18 cellular contexts compared by ENCODE assay signal in the genomic region with DNA sequence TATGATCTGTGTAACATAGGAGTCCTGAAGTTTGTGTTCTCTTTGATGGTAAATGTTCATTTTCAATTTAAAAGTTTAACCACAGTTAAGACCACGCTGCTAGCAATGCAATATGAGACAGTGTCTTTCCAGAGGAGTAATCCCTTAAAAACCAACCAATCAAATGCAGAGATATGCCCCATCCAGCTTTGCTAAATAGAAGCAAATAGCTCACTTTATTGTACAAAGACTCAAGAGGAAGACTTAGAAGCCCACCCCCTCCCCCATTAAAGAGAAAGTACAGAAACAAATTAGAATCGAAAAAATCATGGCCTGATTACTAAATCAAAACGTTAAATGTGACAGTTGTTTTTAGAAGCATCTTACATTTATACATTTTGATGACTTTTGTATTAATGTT. TPM values are rescaled to one million over a fixed set of nuclear protein-coding genes. Genes with fewer than 3 reads are reported as not detected.
DNase-seq lines count a peak whose midpoint lies in the region; ATAC-seq and TF ChIP-seq lines count a peak whose summit lies in the region.
"Had no signal": no experiment of that assay in that cellular context is flagged by ENCODE, and none has a peak within 500 bp of the region (broad histone marks: within the 10 kb centered on the region; RNA-seq: fewer than 3 reads in every experiment).

No MANE protein-coding gene starts in this region.

- H3K9ac ChIP-seq in endocrine pancreas (ENCODE audit: control insufficient read depth, insufficient read depth, low read length), result no peak overlapping the region

- H3K27me3 Mint-ChIP-seq in activated naive CD4-positive, alpha-beta T cell treated with anti-CD3 and anti-CD28 coated beads, Interleukin-2, amount 50 U/mL, for 24 hours, result no peaks in the 10 kb centered on the region
- H3K27me3 Mint-ChIP-seq in stimulated activated naive CD8-positive, alpha-beta T cell treated with anti-CD3 and anti-CD28 coated beads, Interleukin-15, amount 100 ng/mL, for 72 hours, result peaks cover 7% of the 10 kb centered on the region
- no peaks in the 10 kb centered on the region for H3K27me3 Mint-ChIP-seq in activated CD4-positive, alpha-beta memory T cell treated with anti-CD3 and anti-CD28 coated beads for 36 hours
- H3K27me3 Mint-ChIP-seq in mesothelial cell of epicardium (ENCODE audit: low read depth), result no peaks in the 10 kb centered on the region
- H3K27me3 Mint-ChIP-seq: naive B cell had no signal

- no peaks in the 10 kb centered on the region for H3K9me3 ChIP-seq in endocrine pancreas (ENCODE audit: control insufficient read depth, low read length)
- H3K9me3 ChIP-seq: esophagus muscularis mucosa, heart right ventricle had no signal

- H3K27ac Mint-ChIP-seq in activated naive CD4-positive, alpha-beta T cell treated with anti-CD3 and anti-CD28 coated beads, Interleukin-2, amount 50 U/mL, for 24 hours, result no peak overlapping the region
- H3K27ac Mint-ChIP-seq in stimulated activated naive CD8-positive, alpha-beta T cell treated with anti-CD3 and anti-CD28 coated beads, Interleukin-15, amount 100 ng/mL, for 72 hours, result no peak overlapping the region
- no peak overlapping the region for H3K27ac Mint-ChIP-seq in activated CD4-positive, alpha-beta memory T cell treated with anti-CD3 and anti-CD28 coated beads for 36 hours
- H3K27ac Mint-ChIP-seq in mesothelial cell of epicardium, result no peak overlapping the region

- H3K9me3 Mint-ChIP-seq in activated naive CD4-positive, alpha-beta T cell treated with anti-CD3 and anti-CD28 coated beads, Interleukin-2, amount 50 U/mL, for 24 hours, result no peaks in the 10 kb centered on the region
- H3K9me3 Mint-ChIP-seq in stimulated activated naive CD8-positive, alpha-beta T cell treated with anti-CD3 and anti-CD28 coated beads, Interleukin-15, amount 100 ng/mL, for 72 hours, result no peaks in the 10 kb centered on the region
- no peaks in the 10 kb centered on the region for H3K9me3 Mint-ChIP-seq in activated CD4-positive, alpha-beta memory T cell treated with anti-CD3 and anti-CD28 coated beads for 36 hours
- H3K9me3 Mint-ChIP-seq in mesothelial cell of epicardium, result no peaks in the 10 kb centered on the region

- H3K4me1 Mint-ChIP-seq in activated naive CD4-positive, alpha-beta T cell treated with anti-CD3 and anti-CD28 coated beads, Interleukin-2, amount 50 U/mL, for 24 hours, result peaks cover 22% of the 10 kb centered on the region
- H3K4me1 Mint-ChIP-seq in stimulated activated naive CD8-positive, alpha-beta T cell treated with anti-CD3 and anti-CD28 coated beads, Interleukin-15, amount 100 ng/mL, for 72 hours, result peaks cover 13% of the 10 kb centered on the region
- peaks cover 18% of the 10 kb centered on the region for H3K4me1 Mint-ChIP-seq in activated CD4-positive, alpha-beta memory T cell treated with anti-CD3 and anti-CD28 coated beads for 36 hours (ENCODE audit: low read depth)
- peaks cover 18% of the 10 kb centered on the region for H3K4me1 Mint-ChIP-seq in mesothelial cell of epicardium

- H3K4me3 Mint-ChIP-seq in activated naive CD4-positive, alpha-beta T cell treated with anti-CD3 and anti-CD28 coated beads, Interleukin-2, amount 50 U/mL, for 24 hours, result peak overlapping the region; percentile 30
- peak overlapping the region; percentile 31 to 99 for H3K4me3 Mint-ChIP-seq in stimulated activated naive CD8-positive, alpha-beta T cell treated with anti-CD3 and anti-CD28 coated beads, Interleukin-15, amount 100 ng/mL, for 72 hours
- no peak overlapping the region for H3K4me3 Mint-ChIP-seq in activated CD4-positive, alpha-beta memory T cell treated with anti-CD3 and anti-CD28 coated beads for 36 hours
- no peak overlapping the region for H3K4me3 Mint-ChIP-seq in mesothelial cell of epicardium

- no peak for ATAC-seq in stimulated activated naive CD8-positive, alpha-beta T cell treated with anti-CD3 and anti-CD28 coated beads, Interleukin-15, amount 100 ng/mL, for 72 hours
- ATAC-seq: heart right ventricle had no signal

- peaks cover 7% of the 10 kb centered on the region for H3K4me1 ChIP-seq in endocrine pancreas (ENCODE audit: control insufficient read depth, insufficient read depth, low read length)

- no peak for DNase-seq in activated naive CD4-positive, alpha-beta T cell treated with anti-CD3 and anti-CD28 coated beads, Interleukin-2, amount 50 U/mL, for 16 hours
- DNase-seq in NCI-H82 (lab: John Stamatoyannopoulos, UW) (peak; percentile 62), DMS53 (lab: John Stamatoyannopoulos, UW) (no peak), mesothelial cell of epicardium (ENCODE audit: low spot score in 2 of 2, unreplicated experiment in 2 of 2) (no peak)
- no peak for DNase-seq in stimulated activated naive CD8-positive, alpha-beta T cell treated with anti-CD3 and anti-CD28 coated beads, Interleukin-15, amount 100 ng/mL, for 72 hours
- DNase-seq in activated CD4-positive, alpha-beta memory T cell treated with anti-CD3 and anti-CD28 coated beads for 36 hours, result no peak
- DNase-seq: activated CD4-positive, alpha-beta T cell treated with anti-CD3 and anti-CD28 coated beads for 1 hour; anterior cingulate cortex; cortex of kidney; DMS153; heart right ventricle; left colon; naive B cell; NCI-H1694 treated with DMSO at 0.1 percent for 48 hours; stimulated activated naive CD4-positive, alpha-beta T cell had no signal

- no peaks in the 10 kb centered on the region for H3K36me3 Mint-ChIP-seq in activated naive CD4-positive, alpha-beta T cell treated with anti-CD3 and anti-CD28 coated beads, Interleukin-2, amount 50 U/mL, for 24 hours
- H3K36me3 Mint-ChIP-seq in activated CD4-positive, alpha-beta memory T cell treated with anti-CD3 and anti-CD28 coated beads for 36 hours, result peaks cover 14% of the 10 kb centered on the region
- H3K36me3 Mint-ChIP-seq in mesothelial cell of epicardium, result no peaks in the 10 kb centered on the region

- H3K4me3 ChIP-seq in endocrine pancreas (ENCODE audit: control insufficient read depth, insufficient read depth, low read length), result peak overlapping the region; percentile 88

- POLR2A ChIA-PET in activated CD4-positive, alpha-beta memory T cell treated with anti-CD3 and anti-CD28 coated beads for 36 hours (lab: Charles Lee), result no interaction called here

- CTCF ChIA-PET in activated CD4-positive, alpha-beta memory T cell treated with anti-CD3 and anti-CD28 coated beads for 36 hours (lab: Charles Lee), result interaction anchor here (0.6 to 1.1 kb wide), 2 partner anchors 39 to 273 kb away, joined by 3 to 4 read pairs; no protein-coding TSS in a partner anchor

- no peaks in the 10 kb centered on the region for H3K27me3 ChIP-seq in endocrine pancreas (ENCODE audit: control insufficient read depth, insufficient read depth, low read length)
- H3K27me3 ChIP-seq: esophagus muscularis mucosa, heart right ventricle had no signal

- no peak for TF ChIP-seq CTCF in mesothelial cell of epicardium (IDR thresholded peaks at IDR 0.05; ENCODE audit: unreplicated experiment)

- no peaks in the 10 kb centered on the region for H3K36me3 ChIP-seq in endocrine pancreas (ENCODE audit: control insufficient read depth, insufficient read depth, low read length)
- H3K36me3 ChIP-seq: esophagus muscularis mucosa, heart right ventricle had no signal

- intact Hi-C loops in activated CD4-positive, alpha-beta memory T cell treated with anti-CD3 and anti-CD28 coated beads for 36 hours (cut with micrococcal nuclease), result loop anchor here (10.0 kb wide), 1 partner anchor 892 kb away; no protein-coding TSS in a partner anchor

RNA-seq across cellular contexts. Expression of a gene that starts 2.1 kb away (rescaled TPM):
- 100 to 1,000 TPM; 190 to 204 TPM for total RNA-seq in activated CD4-positive, alpha-beta memory T cell treated with anti-CD3 and anti-CD28 coated beads for 36 hours
- total RNA-seq in mesothelial cell of epicardium, result 179 to 188 TPM (median 183 TPM) in 3 replicates

Comparison
In these comparisons a context has a peak if more than half of its experiments do, and no peak if none do; other contexts are left out.
1. H3K4me3 Mint-ChIP-seq: peak in activated naive CD4-positive, alpha-beta T cell treated with anti-CD3 and anti-CD28 coated beads, Interleukin-2, amount 50 U/mL, for 24 hours (single experiment) and stimulated activated naive CD8-positive, alpha-beta T cell treated with anti-CD3 and anti-CD28 coated beads, Interleukin-15, amount 100 ng/mL, for 72 hours (2 of 2); none in activated CD4-positive, alpha-beta memory T cell treated with anti-CD3 and anti-CD28 coated beads for 36 hours (single experiment) and mesothelial cell of epicardium (single experiment).